Comparison of ENCODE assay signal across 23 cellular contexts in genomic region chr12:72578327-72578726, GRCh38.
"Had no signal": no experiment of that assay in that cellular context is flagged by ENCODE, and none has a peak within 500 bp of the region (broad histone marks: within the 10 kb centered on the region; RNA-seq: fewer than 3 reads in every experiment).

No MANE protein-coding gene starts in this region.

- DNase-seq: dorsolateral prefrontal cortex; effector CD4-positive, alpha-beta T cell; esophagus squamous epithelium; foreskin melanocyte; glutamatergic neuron; heart right ventricle; hippocampal formation; left cardiac atrium; left lung; mesenchymal stem cell; midbrain; naive thymus-derived CD4-positive, alpha-beta T cell; right lobe of liver; small intestine; stimulated activated CD4-positive, alpha-beta T cell treated with anti-CD3 and anti-CD28 coated beads, Interleukin-15, amount 100 ng/mL, for 24 hours; stimulated activated CD4-positive, alpha-beta T cell treated with anti-CD3 and anti-CD28 coated beads, Interleukin-2, amount 100 ng/mL, for 48 hours; stimulated activated naive B cell treated with anti-CD40 and anti-IgM and Interleukin-4, amounts not matched to agents 10 μg/mL and 1 μg/mL and 100 μg/mL, for 72 hours; upper lobe of left lung had no signal

- H3K36me3 ChIP-seq: esophagus squamous epithelium, heart right ventricle, left lung, neural progenitor cell, right lobe of liver, thoracic aorta, tibial nerve, upper lobe of left lung had no signal

- H2AFZ ChIP-seq: neural progenitor cell, parathyroid adenoma had no signal

- H3K4me1 ChIP-seq: esophagus squamous epithelium, heart right ventricle, left lung, neural progenitor cell, parathyroid adenoma, right lobe of liver, tibial nerve, upper lobe of left lung had no signal

- H3K4me2 ChIP-seq: neural progenitor cell had no signal

- H3K79me2 ChIP-seq: parathyroid adenoma had no signal

- H3K9me3 ChIP-seq: esophagus squamous epithelium, heart right ventricle, left lung, right lobe of liver, thoracic aorta, tibial nerve, upper lobe of left lung had no signal

- H3K27ac ChIP-seq: dorsolateral prefrontal cortex, esophagus squamous epithelium, heart right ventricle, left lung, neural progenitor cell, parathyroid adenoma, right lobe of liver, thoracic aorta, tibial nerve, upper lobe of left lung had no signal

- FAIRE-seq: small intestine, urothelium cell line had no signal

- H3K4me3 ChIP-seq: dorsolateral prefrontal cortex, esophagus squamous epithelium, heart right ventricle, left lung, neural progenitor cell, right lobe of liver, thoracic aorta, tibial nerve, upper lobe of left lung had no signal

- H3K9ac ChIP-seq: neural progenitor cell, parathyroid adenoma had no signal

- H3K27me3 ChIP-seq: dorsolateral prefrontal cortex, esophagus squamous epithelium, heart right ventricle, left lung, neural progenitor cell, right lobe of liver, tibial nerve, upper lobe of left lung had no signal
